Comparison of ENCODE assay signal across 15 cellular contexts in the genomic region with DNA sequence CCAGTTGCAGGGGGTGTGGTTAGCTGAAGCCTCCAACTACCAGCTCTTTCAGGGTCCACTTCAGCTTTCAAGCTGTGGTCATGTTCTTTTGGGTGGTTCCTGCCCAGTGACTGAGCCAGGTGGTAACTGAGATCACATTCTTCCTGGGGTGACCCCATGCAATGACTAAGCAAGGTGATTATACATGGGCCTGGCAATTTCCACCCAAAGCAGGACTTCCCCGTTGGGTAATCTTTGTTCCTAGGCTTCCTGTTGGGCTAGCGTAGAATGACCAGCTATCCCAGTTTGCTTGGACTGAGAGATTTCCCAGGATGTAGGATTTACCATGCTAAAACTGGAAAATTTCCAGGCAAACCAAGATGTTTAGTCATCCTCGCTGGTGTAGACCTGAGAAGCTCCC. TPM values are rescaled to one million over a fixed set of nuclear protein-coding genes. Genes with fewer than 3 reads are reported as not detected.
"Had no signal": no experiment of that assay in that cellular context is flagged by ENCODE, and none has a peak within 500 bp of the region (broad histone marks: within the 10 kb centered on the region; RNA-seq: fewer than 3 reads in every experiment).

No MANE protein-coding gene starts in this region.

- H3K27ac Mint-ChIP-seq: activated naive CD4-positive, alpha-beta T cell treated with anti-CD3 and anti-CD28 coated beads, Interleukin-2, amount 50 U/mL, for 24 hours; activated T-helper 2 cell treated with anti-CD3 and anti-CD28 coated beads, Interferon-gamma antibody, Interleukin-2, Interleukin-4, amounts not matched to agents 10 μg/mL and 5 μg/mL and 100 μg/mL, durations not matched to agents 14 hours and 24 hours and 36 hours; naive thymus-derived CD4-positive, alpha-beta T cell; type B pancreatic cell had no signal

- H3K27me3 Mint-ChIP-seq: activated naive CD4-positive, alpha-beta T cell treated with anti-CD3 and anti-CD28 coated beads, Interleukin-2, amount 50 U/mL, for 24 hours had no signal

- H3K27ac ChIP-seq: adrenal gland, heart left ventricle, left lung, parathyroid adenoma had no signal

- H3K4me1 ChIP-seq: adrenal gland, heart left ventricle, left lung, parathyroid adenoma had no signal

- H3K36me3 ChIP-seq: adrenal gland, heart left ventricle, left lung had no signal

- ATAC-seq: heart left ventricle; left lung; mucosa of descending colon; naive thymus-derived CD4-positive, alpha-beta T cell; stimulated activated naive CD8-positive, alpha-beta T cell treated with anti-CD3 and anti-CD28 coated beads, Interleukin-15, amount 100 ng/mL, for 72 hours had no signal

- H3K9me3 Mint-ChIP-seq: activated T-helper 2 cell treated with anti-CD3 and anti-CD28 coated beads, Interferon-gamma antibody, Interleukin-2, Interleukin-4, amounts not matched to agents 10 μg/mL and 5 μg/mL and 100 μg/mL, durations not matched to agents 14 hours and 24 hours and 36 hours had no signal

- H3K9me3 ChIP-seq: adrenal gland, heart left ventricle, left lung, mucosa of descending colon had no signal

- H3K36me3 Mint-ChIP-seq: activated naive CD4-positive, alpha-beta T cell treated with anti-CD3 and anti-CD28 coated beads, Interleukin-2, amount 50 U/mL, for 24 hours; naive thymus-derived CD4-positive, alpha-beta T cell; type B pancreatic cell had no signal

- DNase-seq: activated CD4-positive, alpha-beta T cell treated with anti-CD3 and anti-CD28 coated beads, Interleukin-2, amount 50 U/mL, for 48 hours; activated T-cell treated with anti-CD3 and anti-CD28 coated beads, Interleukin-2, amount 50 U/mL, for 1 hour; adrenal gland; caudate nucleus; foreskin melanocyte; heart left ventricle; left lung; mucosa of descending colon; naive thymus-derived CD4-positive, alpha-beta T cell; stimulated activated CD4-positive, alpha-beta T cell treated with anti-CD3 and anti-CD28 coated beads, Interleukin-1b, Interleukin-23, amount 100 ng/mL, for 48 hours; stimulated activated naive CD8-positive, alpha-beta T cell treated with anti-CD3 and anti-CD28 coated beads, Interleukin-15, amount 100 ng/mL, for 72 hours had no signal

- H3K4me3 ChIP-seq: adrenal gland, heart left ventricle, left lung, mucosa of descending colon had no signal

- H3K4me3 Mint-ChIP-seq: activated naive CD4-positive, alpha-beta T cell treated with anti-CD3 and anti-CD28 coated beads, Interleukin-2, amount 50 U/mL, for 24 hours; naive thymus-derived CD4-positive, alpha-beta T cell; stimulated activated naive CD8-positive, alpha-beta T cell treated with anti-CD3 and anti-CD28 coated beads, Interleukin-15, amount 100 ng/mL, for 72 hours; type B pancreatic cell had no signal

- H3K4me1 Mint-ChIP-seq: activated naive CD4-positive, alpha-beta T cell treated with anti-CD3 and anti-CD28 coated beads, Interleukin-2, amount 50 U/mL, for 24 hours; naive thymus-derived CD4-positive, alpha-beta T cell; stimulated activated naive CD8-positive, alpha-beta T cell treated with anti-CD3 and anti-CD28 coated beads, Interleukin-15, amount 100 ng/mL, for 72 hours had no signal

RNA-seq across cellular contexts. Expression of a gene that starts 18.4 kb away (rescaled TPM):
- total RNA-seq: activated T-helper 2 cell treated with anti-CD3 and anti-CD28 coated beads, Interferon-gamma antibody, Interleukin-2, Interleukin-4, amounts not matched to agents 10 μg/mL and 5 μg/mL and 100 μg/mL, durations not matched to agents 14 hours and 24 hours and 36 hours; adrenal gland; left lung; naive thymus-derived CD4-positive, alpha-beta T cell had no signal

RNA-seq across cellular contexts. Expression of a gene that starts 25.5 kb away (rescaled TPM):
- total RNA-seq: activated T-helper 2 cell treated with anti-CD3 and anti-CD28 coated beads, Interferon-gamma antibody, Interleukin-2, Interleukin-4, amounts not matched to agents 10 μg/mL and 5 μg/mL and 100 μg/mL, durations not matched to agents 14 hours and 24 hours and 36 hours had no signal
